ENCODE assay signal across 7 cellular contexts in the genomic region with DNA sequence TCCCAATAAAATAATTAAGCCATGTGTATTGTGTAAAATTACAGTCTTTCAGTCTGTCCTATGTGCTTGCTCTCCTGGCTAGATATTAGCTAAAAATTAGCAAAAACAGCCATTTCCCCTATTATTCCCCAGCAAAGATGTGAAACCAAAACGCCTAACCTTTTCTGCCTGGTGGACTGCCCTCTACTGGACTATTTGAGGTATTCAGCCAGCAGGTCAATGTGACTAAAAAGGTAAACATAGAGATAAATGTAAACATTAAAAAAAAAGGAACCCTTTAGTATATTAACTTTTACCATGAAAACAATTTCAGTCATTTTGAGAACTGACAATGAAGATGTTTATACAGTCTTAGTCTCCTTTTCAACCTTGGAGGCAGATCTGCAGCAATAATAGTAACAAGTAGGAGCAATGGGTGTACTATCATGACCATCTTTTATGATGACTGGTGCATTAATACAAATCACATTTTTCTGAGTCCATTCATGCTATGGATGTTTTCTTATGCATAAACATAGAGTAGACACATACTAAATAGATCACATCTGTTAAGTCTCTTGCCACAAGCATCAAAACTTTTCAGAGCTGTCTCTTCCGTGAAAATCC. TPM values are rescaled to one million over a fixed set of nuclear protein-coding genes. Genes with fewer than 3 reads are reported as not detected.
DNase-seq lines count a peak whose midpoint lies in the region; ATAC-seq, FAIRE-seq and TF ChIP-seq lines count a peak whose summit lies in the region.

No MANE protein-coding gene starts in this region.

- intact Hi-C loops in PC-9 (cut with micrococcal nuclease; ENCODE audit: unreplicated experiment) (loop anchor here (1.0 kb wide), 1 partner anchor 197 kb away; no protein-coding TSS in a partner anchor), endothelial cell of umbilical vein (cut with micrococcal nuclease) (loop anchor here (1.0 kb wide), 2 partner anchors 8 to 197 kb away; no protein-coding TSS in a partner anchor)

- TF ChIP-seq CTCF in PC-9 (conservative IDR thresholded peaks at IDR 0.05), result peak; percentile 82
- peak; percentile 66 to 68 for TF ChIP-seq CTCF in endothelial cell of umbilical vein (IDR thresholded peaks at IDR 0.05; ENCODE audit: extremely low read depth in 1 of 2, insufficient read depth in 1 of 2, low read depth in 1 of 2, low read length in 2 of 2)

- H3K27ac ChIP-seq in PC-9 (no peak overlapping the region), endothelial cell of umbilical vein (ENCODE audit: insufficient read depth, low read depth, low read length) (no peak overlapping the region)

- H3K9me3 ChIP-seq in PC-9 (ENCODE audit: insufficient read depth, low read depth) (no peaks in the 10 kb centered on the region), endothelial cell of umbilical vein (replicated peaks; ENCODE audit: control insufficient read depth, insufficient read depth, low read length) (no peaks in the 10 kb centered on the region)

- no peaks in the 10 kb centered on the region for H3K9me1 ChIP-seq in endothelial cell of umbilical vein (replicated peaks; ENCODE audit: control insufficient read depth, extremely low read depth, insufficient read depth, low read length)

- H3K79me2 ChIP-seq in PC-9 (ENCODE audit: low read depth) (no peaks in the 10 kb centered on the region), endothelial cell of umbilical vein (ENCODE audit: control insufficient read depth, insufficient read depth, low read length) (peaks cover 2% of the 10 kb centered on the region)

- no TSS peak for BruUV-seq in PC-9 (replicated peaks; lab: Mats Ljungman, UMichigan)
- BruUV-seq in endothelial cell of umbilical vein (replicated peaks; lab: Mats Ljungman, UMichigan), result no TSS peak

- H3K36me3 ChIP-seq in PC-9 (ENCODE audit: low read depth), result peaks cover 35% of the 10 kb centered on the region
- H3K36me3 ChIP-seq in endothelial cell of umbilical vein (ENCODE audit: control insufficient read depth in 2 of 2, extremely low read depth in 1 of 2, insufficient read depth in 2 of 2, low read length in 2 of 2), result peaks cover 5 to 34% of the 10 kb centered on the region in 2 experiments

- dilution Hi-C loops in endothelial cell of umbilical vein (cut with MboI; ENCODE audit: extremely low pct_ligation_motif_present, low sequenced_read_pairs), result no loop called here

- H2AFZ ChIP-seq in PC-9, result no peak overlapping the region
- no peak overlapping the region for H2AFZ ChIP-seq in endothelial cell of umbilical vein (ENCODE audit: low read depth, low read length)

- TF ChIP-seq POLR2A in GM18505 (IDR thresholded peaks at IDR 0.05; ENCODE audit: borderline replicate concordance, extremely low read depth, insufficient read depth, insufficient read length) (no peak), endothelial cell of umbilical vein (IDR thresholded peaks at IDR 0.05; ENCODE audit: low read depth, low read length) (no peak)

- H4K20me1 ChIP-seq in PC-9 (ENCODE audit: insufficient read depth) (0 out of 2 replicates have a peak, but pooled peaks cover 3% of the 10 kb centered on the region), endothelial cell of umbilical vein (replicated peaks; ENCODE audit: control insufficient read depth, extremely low read depth, insufficient read depth, low read length) (no peaks in the 10 kb centered on the region)

- H3K4me1 Mint-ChIP-seq in naive thymus-derived CD8-positive, alpha-beta T cell, result peaks cover 4 to 20% (median 15%) of the 10 kb centered on the region in 4 donors

- peak; percentile 18 for DNase-seq in COR-L47 (lab: John Stamatoyannopoulos, UW)
- peak in 1 of 2 experiments; percentile 12 for DNase-seq in PC-9
- DNase-seq in endothelial cell of umbilical vein (ENCODE audit: low read depth, low spot score), result peak; percentile 51
- peak in 6 of 10 donors; percentile 14 to 50 (median 31) for DNase-seq in naive thymus-derived CD8-positive, alpha-beta T cell
- DNase-seq in stimulated activated naive CD8-positive, alpha-beta T cell treated with anti-CD3 and anti-CD28 coated beads, Interleukin-15, Interleukin-2, amounts not matched to agents 100 U/mL and 50 U/mL, for 24 hours, result no peak

- CTCF ChIA-PET in PC-9 (lab: Charles Lee) (no interaction called here), endothelial cell of umbilical vein (lab: Charles Lee) (interaction anchor here (0.6 to 2.7 kb wide), 10 partner anchors 8 to 245 kb away, joined by 3 to 54 read pairs (median 4); partner anchors contain the start of gene CDO1)

- H3F3A ChIP-seq in PC-9 (ENCODE audit: insufficient read depth, low read depth), result peaks cover 30% of the 10 kb centered on the region; the same call in 1 of the 2 replicates

- H3K4me2 ChIP-seq in PC-9 (no peak overlapping the region), endothelial cell of umbilical vein (ENCODE audit: insufficient read depth, low read length) (no peak overlapping the region)

- H3K9me3 Mint-ChIP-seq in naive thymus-derived CD8-positive, alpha-beta T cell, result peaks cover 0 to 8% (median 0%) of the 10 kb centered on the region in 9 donors

- POLR2A ChIA-PET in PC-9 (lab: Charles Lee; ENCODE audit: unreplicated experiment) (no interaction called here), endothelial cell of umbilical vein (lab: Charles Lee) (no interaction called here)
- POLR2A ChIA-PET in naive thymus-derived CD8-positive, alpha-beta T cell (lab: Charles Lee), result no interaction called here

- H3K27me3 Mint-ChIP-seq in naive thymus-derived CD8-positive, alpha-beta T cell, result no peaks in the 10 kb centered on the region

- H3K4me1 ChIP-seq in PC-9 (replicated peaks; ENCODE audit: insufficient read depth), result no peaks in the 10 kb centered on the region
- H3K4me1 ChIP-seq in endothelial cell of umbilical vein (ENCODE audit: control insufficient read depth, extremely low read depth, insufficient read depth, low read length), result no peaks in the 10 kb centered on the region

- no peak overlapping the region for H3K9ac ChIP-seq in endothelial cell of umbilical vein (replicated peaks; ENCODE audit: extremely low read depth, insufficient read depth, low read length)

- H3K27me3 ChIP-seq in PC-9 (ENCODE audit: insufficient read depth, low read depth) (no peaks in the 10 kb centered on the region), endothelial cell of umbilical vein (ENCODE audit: control insufficient read depth in 2 of 2, insufficient read depth in 2 of 2, low read length in 2 of 2) (no peaks in the 10 kb centered on the region)

- no peak overlapping the region for H3K4me3 Mint-ChIP-seq in naive thymus-derived CD8-positive, alpha-beta T cell

- H3K36me3 Mint-ChIP-seq in naive thymus-derived CD8-positive, alpha-beta T cell, result peaks cover 11 to 84% (median 28%) of the 10 kb centered on the region in 3 donors

- no peak overlapping the region for H3K4me3 ChIP-seq in PC-9
- no peak overlapping the region for H3K4me3 ChIP-seq in endothelial cell of umbilical vein (replicated peaks in 1 of 3; ENCODE audit: insufficient read depth in 1 of 3, low read depth in 1 of 3, low read length in 3 of 3)

- ATAC-seq in GM18505 (IDR thresholded peaks at IDR 0.05; ENCODE audit: unreplicated experiment) (peak; percentile 68), HG02943 (IDR thresholded peaks at IDR 0.05; ENCODE audit: low read depth, unreplicated experiment) (peak; percentile 68)
- ATAC-seq in naive thymus-derived CD8-positive, alpha-beta T cell, result peak; percentile 62 to 63
- no peak for ATAC-seq in stimulated activated naive CD8-positive, alpha-beta T cell treated with anti-CD3 and anti-CD28 coated beads, Interleukin-15, Interleukin-2, amounts not matched to agents 100 U/mL and 50 U/mL, for 24 hours

- FAIRE-seq in endothelial cell of umbilical vein (lab: Jason Lieb, UNC), result peak; percentile 73

- H3K27ac Mint-ChIP-seq in naive thymus-derived CD8-positive, alpha-beta T cell, result peak overlapping the region in 8 of 10 donors; percentile 1 to 20 (median 6)

- H3K9me2 ChIP-seq in PC-9 (ENCODE audit: insufficient read depth), result no peaks in the 10 kb centered on the region

RNA-seq across cellular contexts. Expression of gene ATG12, which starts 10.1 kb away (rescaled TPM):
- total RNA-seq in PC-9 (2021) (39.8 and 48.7 TPM in 2 replicates), endothelial cell of umbilical vein (50.3 and 62.0 TPM in 2 replicates)
- polyA plus RNA-seq in endothelial cell of umbilical vein, result 18.9 and 27.5 TPM in 2 replicates
- 47.6 and 52.6 TPM in 2 replicates for polyA plus RNA-seq in endothelial cell of umbilical vein (2011; cell fraction: cytosol; rRNA removed)
- polyA plus RNA-seq in endothelial cell of umbilical vein (2011; cell fraction: nucleus; rRNA removed), result 52.1 and 71.9 TPM in 2 replicates
- polyA plus RNA-seq in endothelial cell of umbilical vein (2012), result 56.9 and 76.2 TPM in 2 replicates
- 20.1 and 35.6 TPM in 2 replicates for polyA minus RNA-seq in endothelial cell of umbilical vein
- 13.9 TPM for polyA minus RNA-seq in endothelial cell of umbilical vein (2011; cell fraction: cytosol; rRNA and poly(A)+ RNA removed)
- 69.9 and 104 TPM in 2 replicates for polyA minus RNA-seq in endothelial cell of umbilical vein (2011; cell fraction: nucleus; rRNA and poly(A)+ RNA removed)
- 10 to 100 TPM; 71.6 to 80.0 TPM for total RNA-seq in naive thymus-derived CD8-positive, alpha-beta T cell
- polyA plus RNA-seq in naive thymus-derived CD8-positive, alpha-beta T cell, result 100 to 1,000 TPM in 2 of 3 donors, 10 to 100 TPM in 1; 90.6 to 126 (median 123) TPM

RNA-seq across cellular contexts. Expression of gene AP3S1, which starts 10.5 kb away (rescaled TPM):
- total RNA-seq in PC-9 (2021) (38.8 and 49.1 TPM in 2 replicates), endothelial cell of umbilical vein (81.2 and 85.7 TPM in 2 replicates)
- polyA plus RNA-seq in endothelial cell of umbilical vein, result 18.2 and 26.5 TPM in 2 replicates
- 34.1 and 36.7 TPM in 2 replicates for polyA plus RNA-seq in endothelial cell of umbilical vein (2011; cell fraction: cytosol; rRNA removed)
- 16.6 and 26.8 TPM in 2 replicates for polyA plus RNA-seq in endothelial cell of umbilical vein (2011; cell fraction: nucleus; rRNA removed)
- 49.4 and 81.1 TPM in 2 replicates for polyA plus RNA-seq in endothelial cell of umbilical vein (2012)
- polyA minus RNA-seq in endothelial cell of umbilical vein, result 15.3 and 19.3 TPM in 2 replicates
- polyA minus RNA-seq in endothelial cell of umbilical vein (2011; cell fraction: cytosol; rRNA and poly(A)+ RNA removed), result 6.2 TPM
- polyA minus RNA-seq in endothelial cell of umbilical vein (2011; cell fraction: nucleus; rRNA and poly(A)+ RNA removed), result 23.0 and 24.9 TPM in 2 replicates
- 10 to 100 TPM; 37.8 to 43.1 TPM for total RNA-seq in naive thymus-derived CD8-positive, alpha-beta T cell
- polyA plus RNA-seq in naive thymus-derived CD8-positive, alpha-beta T cell, result 10 to 100 TPM; 52.1 to 63.4 (median 55.7) TPM

RNA-seq across cellular contexts. Expression of gene CDO1, which starts 14.8 kb away (rescaled TPM):
- total RNA-seq in PC-9 (2021) (not detected in 2 replicates), endothelial cell of umbilical vein (1.3 and 1.7 TPM in 2 replicates)
- 1.1 and 1.3 TPM in 2 replicates for polyA plus RNA-seq in endothelial cell of umbilical vein
- 0.75 and 0.98 TPM in 2 replicates for polyA plus RNA-seq in endothelial cell of umbilical vein (2011; cell fraction: cytosol; rRNA removed)
- 0.62 and 1.4 TPM in 2 replicates for polyA plus RNA-seq in endothelial cell of umbilical vein (2011; cell fraction: nucleus; rRNA removed)
- polyA plus RNA-seq in endothelial cell of umbilical vein (2012), result 0.35 and 0.63 TPM in 2 replicates
- 1.5 and 3.4 TPM in 2 replicates for polyA minus RNA-seq in endothelial cell of umbilical vein
- polyA minus RNA-seq in endothelial cell of umbilical vein (2011; cell fraction: cytosol; rRNA and poly(A)+ RNA removed), result not detected
- 1.8 TPM in 1 of 2 replicates, not detected in the other for polyA minus RNA-seq in endothelial cell of umbilical vein (2011; cell fraction: nucleus; rRNA and poly(A)+ RNA removed)
- total RNA-seq in naive thymus-derived CD8-positive, alpha-beta T cell, result not detected
- not detected for polyA plus RNA-seq in naive thymus-derived CD8-positive, alpha-beta T cell
